18 cellular contexts compared by ENCODE assay signal in genomic region chr2:10267551-10268465, GRCh38. TPM values are rescaled to one million over a fixed set of nuclear protein-coding genes. Genes with fewer than 3 reads are reported as not detected.
DNase-seq lines count a peak whose midpoint lies in the region; ATAC-seq and TF ChIP-seq lines count a peak whose summit lies in the region.
"Had no signal": no experiment of that assay in that cellular context is flagged by ENCODE, and none has a peak within 500 bp of the region (broad histone marks: within the 10 kb centered on the region; RNA-seq: fewer than 3 reads in every experiment).

No MANE protein-coding gene starts in this region.

- no peaks in the 10 kb centered on the region for H3K4me1 Mint-ChIP-seq in glutamatergic neuron (ENCODE audit: low read depth, unreplicated experiment)

- H3K36me3 ChIP-seq in right atrium auricular region, result no peaks in the 10 kb centered on the region
- H3K36me3 ChIP-seq: gastroesophageal sphincter, vagina had no signal

- intact Hi-C loops in Right ventricle myocardium inferior (cut with DNase I), result no loop called here

- H3K9me3 Mint-ChIP-seq in glutamatergic neuron (ENCODE audit: unreplicated experiment), result no peaks in the 10 kb centered on the region
- H3K9me3 Mint-ChIP-seq: activated T-cell treated with anti-CD3 and anti-CD28 coated beads, Interleukin-2, amount 50 U/mL, for 24 hours had no signal

- DNase-seq in Right ventricle myocardium inferior (ENCODE audit: missing footprints) (no peak), right atrium auricular region (ENCODE audit: low spot score) (no peak), glutamatergic neuron (peak; percentile 9), myocyte (ENCODE audit: low read depth) (peak; percentile 87), superior temporal gyrus (ENCODE audit: extremely low spot score) (no peak), activated T-cell treated with anti-CD3 and anti-CD28 coated beads for 4 hours (no peak)
- DNase-seq: activated CD4-positive, alpha-beta T cell treated with anti-CD3 and anti-CD28 coated beads for 1 hour; anterior cingulate cortex; effector CD4-positive, alpha-beta T cell; IMR-90; NCI-H1105; NK-92 treated with Interleukin-12 subunit alpha and Interleukin-12 subunit beta, amount 100 ng/mL, for 24 hours; nucleus accumbens had no signal

- no peaks in the 10 kb centered on the region for H3K4me1 ChIP-seq in right atrium auricular region
- H3K4me1 ChIP-seq: gastroesophageal sphincter, vagina had no signal

- H3K27me3 Mint-ChIP-seq in glutamatergic neuron (ENCODE audit: unreplicated experiment), result peaks cover 11% of the 10 kb centered on the region
- H3K27me3 Mint-ChIP-seq: activated T-cell treated with anti-CD3 and anti-CD28 coated beads, Interleukin-2, amount 50 U/mL, for 24 hours had no signal

- H3K4me3 ChIP-seq in right atrium auricular region, result no peak overlapping the region
- H3K4me3 ChIP-seq: gastroesophageal sphincter, vagina had no signal

- no peak overlapping the region for H3K27ac Mint-ChIP-seq in glutamatergic neuron (ENCODE audit: unreplicated experiment)
- H3K27ac Mint-ChIP-seq: activated T-cell treated with anti-CD3 and anti-CD28 coated beads, Interleukin-2, amount 50 U/mL, for 24 hours had no signal

- peak; percentile 79 for ATAC-seq in Right ventricle myocardium inferior
- no peak for ATAC-seq in GM21367 (IDR thresholded peaks at IDR 0.05; ENCODE audit: unreplicated experiment)
- no peak for ATAC-seq in GM21526 (IDR thresholded peaks at IDR 0.05; ENCODE audit: low FRiP score, unreplicated experiment)
- ATAC-seq: gastroesophageal sphincter had no signal

- no peaks in the 10 kb centered on the region for H3K36me3 Mint-ChIP-seq in glutamatergic neuron (ENCODE audit: unreplicated experiment)

- no peak overlapping the region for H3K4me3 Mint-ChIP-seq in glutamatergic neuron (ENCODE audit: unreplicated experiment)
- H3K4me3 Mint-ChIP-seq: activated T-cell treated with anti-CD3 and anti-CD28 coated beads, Interleukin-2, amount 50 U/mL, for 24 hours had no signal

- no peaks in the 10 kb centered on the region for H3K9me3 ChIP-seq in right atrium auricular region
- H3K9me3 ChIP-seq: gastroesophageal sphincter, vagina had no signal

- H3K27ac ChIP-seq in right atrium auricular region, result peak overlapping the region in 1 of 2 donors; percentile 8
- H3K27ac ChIP-seq: gastroesophageal sphincter, vagina had no signal

- TF ChIP-seq CTCF in right atrium auricular region (IDR thresholded peaks at IDR 0.05), result no peak
- no peak for TF ChIP-seq CTCF in glutamatergic neuron (IDR thresholded peaks at IDR 0.05; ENCODE audit: partially characterized antibody, unreplicated experiment)

- H3K27me3 ChIP-seq in right atrium auricular region, result no peaks in the 10 kb centered on the region
- H3K27me3 ChIP-seq: gastroesophageal sphincter, vagina had no signal

RNA-seq across cellular contexts. Expression of gene HPCAL1, which starts 34.9 kb away (rescaled TPM):
- 41.9 TPM for total RNA-seq in Right ventricle myocardium inferior
- 10 to 100 TPM; 28.7 to 35.5 TPM for total RNA-seq in right atrium auricular region
- total RNA-seq in glutamatergic neuron (ENCODE audit: unreplicated experiment), result 13.1 TPM
- total RNA-seq in myocyte, result 91.6 and 102 TPM in 2 replicates
- polyA plus RNA-seq in myocyte (2012), result 53.4 TPM

Comparison
In these comparisons a context has a peak if more than half of its experiments do, and no peak if none do; other contexts are left out.
1. DNase-seq: peak in glutamatergic neuron (single experiment) and myocyte (single experiment); none in Right ventricle myocardium inferior (single experiment), right atrium auricular region (single experiment), superior temporal gyrus (single experiment) and activated T-cell treated with anti-CD3 and anti-CD28 coated beads for 4 hours (single experiment).